ENCODE assay signal across 12 cellular contexts in genomic region chrX:109704563-109704962, GRCh38. TPM values are rescaled to one million over a fixed set of nuclear protein-coding genes. Genes with fewer than 3 reads are reported as not detected.
DNase-seq lines count a peak whose midpoint lies in the region; ATAC-seq lines count a peak whose summit lies in the region.
"Had no signal": no experiment of that assay in that cellular context is flagged by ENCODE, and none has a peak within 500 bp of the region (broad histone marks: within the 10 kb centered on the region; RNA-seq: fewer than 3 reads in every experiment).

No MANE protein-coding gene starts in this region.

- no peaks in the 10 kb centered on the region for H3K27me3 Mint-ChIP-seq in activated naive CD8-positive, alpha-beta T cell treated with anti-CD3 and anti-CD28 coated beads, Interleukin-2, amount 50 U/mL, for 24 hours

- H3K36me3 ChIP-seq in neuronal stem cell (replicated peaks in 1 of 2; ENCODE audit: control insufficient read depth in 2 of 2, insufficient read depth in 2 of 2, low read length in 2 of 2): no peaks in the 10 kb centered on the region
- H3K36me3 ChIP-seq: breast epithelium, ovary, tibial artery had no signal

- no peak overlapping the region for H2BK120ac ChIP-seq in neuronal stem cell (ENCODE audit: low read depth, low read length)

- H3K27ac Mint-ChIP-seq in activated naive CD8-positive, alpha-beta T cell treated with anti-CD3 and anti-CD28 coated beads, Interleukin-2, amount 50 U/mL, for 24 hours: no peak overlapping the region

- no peak overlapping the region for H3K18ac ChIP-seq in neuronal stem cell (ENCODE audit: low read length)

- H4K8ac ChIP-seq in neuronal stem cell (ENCODE audit: low read depth, low read length): no peak overlapping the region

- no peak overlapping the region for H2AK5ac ChIP-seq in neuronal stem cell (ENCODE audit: low read depth, low read length)

- no peaks in the 10 kb centered on the region for H3K9me3 ChIP-seq in neuronal stem cell (replicated peaks in 1 of 2; ENCODE audit: control insufficient read depth in 2 of 2, insufficient read depth in 1 of 2, low read depth in 1 of 2, low read length in 2 of 2)
- H3K9me3 ChIP-seq: breast epithelium, ovary, tibial artery had no signal

- H3K4me3 Mint-ChIP-seq in activated naive CD8-positive, alpha-beta T cell treated with anti-CD3 and anti-CD28 coated beads, Interleukin-2, amount 50 U/mL, for 24 hours: no peak overlapping the region

- H3K14ac ChIP-seq in neuronal stem cell (ENCODE audit: low read length): no peak overlapping the region

- no peak overlapping the region for H3K4me2 ChIP-seq in neuronal stem cell (ENCODE audit: insufficient read depth, low read length, poor library complexity, severe bottlenecking)

- no peak overlapping the region for H2BK5ac ChIP-seq in neuronal stem cell (ENCODE audit: low read length)

- no peak overlapping the region for H2AFZ ChIP-seq in neuronal stem cell (ENCODE audit: low read length)

- H3K23ac ChIP-seq in neuronal stem cell (ENCODE audit: low read depth, low read length, poor library complexity): no peak overlapping the region

- no peak overlapping the region for H4K91ac ChIP-seq in neuronal stem cell (ENCODE audit: low read depth, low read length, poor library complexity)

- no peak for DNase-seq in activated naive CD8-positive, alpha-beta T cell treated with anti-CD3 and anti-CD28 coated beads, Interleukin-2, amount 50 U/mL, for 24 hours
- DNase-seq in NCI-H1105 treated with DMSO at 0.1 percent for 48 hours (lab: John Stamatoyannopoulos, UW) (no peak), caudate nucleus (lab: John Stamatoyannopoulos, UW) (no peak), neuronal stem cell (ENCODE audit: low spot score) (no peak)
- DNase-seq: NCI-H510A treated with DMSO at 0.1 percent for 48 hours; ovary; stimulated activated CD4-positive, alpha-beta T cell treated with anti-CD3 and anti-CD28 coated beads, Interleukin-4, amount 100 ng/mL, for 24 hours; tibial artery had no signal

- no peak overlapping the region for H3K4ac ChIP-seq in neuronal stem cell (ENCODE audit: low read length)

- no peaks in the 10 kb centered on the region for H3K79me1 ChIP-seq in neuronal stem cell (ENCODE audit: low read depth, low read length)

- H3K4me3 ChIP-seq in neuronal stem cell (ENCODE audit: low read length in 2 of 2): no peak overlapping the region
- H3K4me3 ChIP-seq: breast epithelium, ovary, tibial artery had no signal

- H2BK15ac ChIP-seq in neuronal stem cell (ENCODE audit: low read length): no peak overlapping the region

- H3K4me1 ChIP-seq in neuronal stem cell (ENCODE audit: control insufficient read depth in 2 of 2, insufficient read depth in 1 of 2, low read depth in 1 of 2, low read length in 2 of 2): no peaks in the 10 kb centered on the region
- H3K4me1 ChIP-seq: breast epithelium had no signal

- peak; percentile 74 for ATAC-seq in GM18909 (IDR thresholded peaks at IDR 0.05; ENCODE audit: poor library complexity, unreplicated experiment)
- ATAC-seq in GM21528 (IDR thresholded peaks at IDR 0.05; ENCODE audit: low FRiP score, unreplicated experiment): peak; percentile 75
- ATAC-seq in HG03103 (IDR thresholded peaks at IDR 0.05; ENCODE audit: low read depth, unreplicated experiment): peak; percentile 66
- peak; percentile 43 for ATAC-seq in activated naive CD8-positive, alpha-beta T cell treated with anti-CD3 and anti-CD28 coated beads, Interleukin-2, amount 50 U/mL, for 24 hours

- no peaks in the 10 kb centered on the region for H3K9me3 Mint-ChIP-seq in activated naive CD8-positive, alpha-beta T cell treated with anti-CD3 and anti-CD28 coated beads, Interleukin-2, amount 50 U/mL, for 24 hours

- no peaks in the 10 kb centered on the region for H3K27me3 ChIP-seq in neuronal stem cell (ENCODE audit: control insufficient read depth in 3 of 3, insufficient read depth in 3 of 3, low read depth in 1 of 3, low read length in 3 of 3)
- H3K27me3 ChIP-seq: ovary, tibial artery had no signal

- H3K27ac ChIP-seq in caudate nucleus (ENCODE audit: low read depth, low read length) (no peak overlapping the region), neuronal stem cell (replicated peaks; ENCODE audit: low read length) (no peak overlapping the region)
- H3K27ac ChIP-seq: breast epithelium, ovary, tibial artery had no signal

- H3K4me1 Mint-ChIP-seq in activated naive CD8-positive, alpha-beta T cell treated with anti-CD3 and anti-CD28 coated beads, Interleukin-2, amount 50 U/mL, for 24 hours: peaks cover 47% of the 10 kb centered on the region

- H3K9ac ChIP-seq in neuronal stem cell (ENCODE audit: low read depth, low read length, poor library complexity): no peak overlapping the region

- H3K36me3 Mint-ChIP-seq in activated naive CD8-positive, alpha-beta T cell treated with anti-CD3 and anti-CD28 coated beads, Interleukin-2, amount 50 U/mL, for 24 hours (ENCODE audit: low read depth): peaks cover 22% of the 10 kb centered on the region

- no peak overlapping the region for H2BK12ac ChIP-seq in neuronal stem cell (ENCODE audit: low read length)

RNA-seq across cellular contexts. Expression of gene ACSL4, which starts 28.5 kb away (rescaled TPM):
- 47.1 TPM for polyA plus RNA-seq in neuronal stem cell (2013, experiment 1 of 2)
- polyA plus RNA-seq in neuronal stem cell (2013, experiment 2 of 2): 49.3 TPM
